In genomic region chr3:179348325-179349013, GRCh38 we compare ENCODE assay signal across 8 cellular contexts. TPM values are rescaled to one million over a fixed set of nuclear protein-coding genes. Genes with fewer than 3 reads are reported as not detected.
DNase-seq lines count a peak whose midpoint lies in the region; ATAC-seq, FAIRE-seq and TF ChIP-seq lines count a peak whose summit lies in the region.

No MANE protein-coding gene starts in this region.

- peak overlapping the region; percentile 100 for H3K4me3 Mint-ChIP-seq in progenitor cell of endocrine pancreas (ENCODE audit: low read depth)

- no peaks in the 10 kb centered on the region for H3K27me3 ChIP-seq in heart left ventricle

- H3K4me3 ChIP-seq in heart left ventricle, result peak overlapping the region; percentile 67 to 93 (median 82)

- peak overlapping the region; percentile 87 for H3K27ac Mint-ChIP-seq in progenitor cell of endocrine pancreas

- peaks cover 10% of the 10 kb centered on the region for H3K4me1 Mint-ChIP-seq in progenitor cell of endocrine pancreas (ENCODE audit: low read depth)

- TF ChIP-seq POLR2A in heart left ventricle (IDR thresholded peaks at IDR 0.05), result no peak

- H3K4me1 ChIP-seq in heart left ventricle, result peaks cover 0 to 24% (median 8%) of the 10 kb centered on the region in 12 donors

- DNase-seq in heart left ventricle (no peak), left ventricle myocardium superior (no peak), RKO (ENCODE audit: low spot score) (peak; percentile 44), progenitor cell of endocrine pancreas (ENCODE audit: low spot score, unreplicated experiment) (no peak), D721Med (ENCODE audit: insufficient read length, low spot score) (no peak), iPS-NIHi11 (ENCODE audit: low spot score) (no peak)

- ATAC-seq in heart left ventricle (no peak), left ventricle myocardium superior (no peak), HG02973 (IDR thresholded peaks at IDR 0.05; ENCODE audit: unreplicated experiment) (peak; percentile 69), esophagus mucosa (peak; percentile 73)

- no peak for TF ChIP-seq CTCF in heart left ventricle (IDR thresholded peaks at IDR 0.05)
- TF ChIP-seq CTCF in progenitor cell of endocrine pancreas (IDR thresholded peaks at IDR 0.05; ENCODE audit: unreplicated experiment), result no peak
- no peak for TF ChIP-seq CTCF in D721Med (IDR thresholded peaks at IDR 0.05; ENCODE audit: insufficient read depth, missing control alignments)

- 24 to 37% (median 27%) methylated on average over 5 of the region's 5 CpGs for WGBS in heart left ventricle, 4 donors

- intact Hi-C loops in heart left ventricle (cut with DNase I) (loop anchor here in 4 of 10 donors (5.0 to 10.0 kb wide), 4 partner anchors 104 to 216 kb away; partner anchors contain the start of genes ACTL6A (in 2 of the 4) and GNB4 (in 1 of the 4)), left ventricle myocardium superior (cut with micrococcal nuclease) (no loop called here)

- H3K9me3 ChIP-seq in heart left ventricle, result no peaks in the 10 kb centered on the region

- no peaks in the 10 kb centered on the region for H3K9me3 Mint-ChIP-seq in progenitor cell of endocrine pancreas (ENCODE audit: low read depth)

- H3K27ac ChIP-seq in heart left ventricle, result peak overlapping the region in 11 of 12 donors; percentile 83 to 94 (median 89)

- peaks cover 0 to 44% (median 37%) of the 10 kb centered on the region in 9 donors for H3K36me3 ChIP-seq in heart left ventricle

- FAIRE-seq in D721Med (lab: Jason Lieb, UNC), result no peak

- H3K27me3 Mint-ChIP-seq in progenitor cell of endocrine pancreas, result no peaks in the 10 kb centered on the region

- H3K36me3 Mint-ChIP-seq in progenitor cell of endocrine pancreas (ENCODE audit: insufficient read depth), result peaks cover 8% of the 10 kb centered on the region

RNA-seq across cellular contexts. Expression of gene MFN1, which starts 1.0 kb away (rescaled TPM):
- total RNA-seq in heart left ventricle (10 to 100 TPM; 28.5 to 78.0 (median 59.0) TPM), left ventricle myocardium superior (65.1 TPM), esophagus mucosa (42.0 TPM), progenitor cell of endocrine pancreas (61.1 and 64.8 TPM in 2 replicates)
- polyA plus RNA-seq in heart left ventricle, result 10 to 100 TPM; 10.8 to 33.1 TPM

RNA-seq across cellular contexts. Expression of gene ZNF639, which starts 25.6 kb away (rescaled TPM):
- 10 to 100 TPM; 27.1 to 46.0 (median 30.7) TPM for total RNA-seq in heart left ventricle
- polyA plus RNA-seq in heart left ventricle, result 10 to 100 TPM in 1 of 2 donors, 1 to 10 TPM in 1; 9.2 to 24.1 TPM
- 34.4 TPM for total RNA-seq in left ventricle myocardium superior
- 14.1 TPM for total RNA-seq in esophagus mucosa
- 43.1 and 43.2 TPM in 2 replicates for total RNA-seq in progenitor cell of endocrine pancreas

Comparison
In these comparisons a context has a peak if more than half of its experiments do, and no peak if none do; other contexts are left out.
1. ATAC-seq: peak in HG02973 (single experiment) and esophagus mucosa (single experiment); none in heart left ventricle (0 of 4) and left ventricle myocardium superior (single experiment).